ENCODE assay signal across 15 cellular contexts in the genomic region with DNA sequence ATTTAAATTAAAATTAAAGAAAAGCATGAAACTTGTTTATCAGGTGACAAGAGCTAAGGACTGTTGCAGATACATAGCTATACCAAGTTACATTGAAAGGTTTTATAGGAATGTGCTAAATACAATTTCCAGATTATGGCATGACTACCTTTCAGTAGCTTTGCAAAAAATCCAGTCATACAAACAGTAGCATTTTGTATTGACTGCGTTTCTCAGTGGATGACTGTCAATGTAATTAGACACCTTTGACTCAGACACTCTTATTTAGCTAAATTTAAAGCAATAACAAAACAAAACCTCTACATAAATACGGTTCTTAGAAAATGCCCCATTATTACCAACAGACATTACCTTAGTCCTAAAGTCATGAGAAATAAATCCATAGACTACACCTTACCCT.
DNase-seq lines count a peak whose midpoint lies in the region; ATAC-seq, FAIRE-seq and TF ChIP-seq lines count a peak whose summit lies in the region.
"Had no signal": no experiment of that assay in that cellular context is flagged by ENCODE, and none has a peak within 500 bp of the region (broad histone marks: within the 10 kb centered on the region; RNA-seq: fewer than 3 reads in every experiment).

No MANE protein-coding gene starts in this region.

- TF ChIP-seq EP300 in upper lobe of left lung (IDR thresholded peaks at IDR 0.05) = no peak

- H3K4me1 ChIP-seq in PC-3 (ENCODE audit: insufficient read depth, low read length) (peaks cover 21% of the 10 kb centered on the region), BE2C (no peaks in the 10 kb centered on the region), upper lobe of right lung (no peaks in the 10 kb centered on the region), upper lobe of left lung (no peaks in the 10 kb centered on the region)
- H3K4me1 ChIP-seq: A549 had no signal

- H3K36me3 ChIP-seq in PC-3 (ENCODE audit: low read depth, low read length) = no peaks in the 10 kb centered on the region
- no peaks in the 10 kb centered on the region for H3K36me3 ChIP-seq in bronchial epithelial cell (ENCODE audit: control insufficient read depth, insufficient read depth, low read length)
- no peaks in the 10 kb centered on the region for H3K36me3 ChIP-seq in BE2C
- no peaks in the 10 kb centered on the region for H3K36me3 ChIP-seq in upper lobe of right lung
- H3K36me3 ChIP-seq in upper lobe of left lung = no peaks in the 10 kb centered on the region

- H3K27me3 ChIP-seq in PC-3 (ENCODE audit: low read length) (no peaks in the 10 kb centered on the region), bronchial epithelial cell (ENCODE audit: control insufficient read depth, insufficient read depth, low read length) (no peaks in the 10 kb centered on the region), BE2C (no peaks in the 10 kb centered on the region), upper lobe of right lung (no peaks in the 10 kb centered on the region), upper lobe of left lung (no peaks in the 10 kb centered on the region)

- intact Hi-C loops in PC-3 (cut with micrococcal nuclease) (no loop called here), upper lobe of right lung (cut with DNase I) (no loop called here)

- H3K9me3 ChIP-seq in PC-3 (ENCODE audit: low read length) (no peaks in the 10 kb centered on the region), BE2C (no peaks in the 10 kb centered on the region), upper lobe of right lung (no peaks in the 10 kb centered on the region), upper lobe of left lung (no peaks in the 10 kb centered on the region)
- H3K9me3 ChIP-seq: A549 had no signal

- no peaks in the 10 kb centered on the region for H3K79me2 ChIP-seq in PC-3 (ENCODE audit: low read length)

- POLR2A ChIA-PET in PC-3 (lab: Charles Lee; ENCODE audit: unreplicated experiment) = no interaction called here

- H2AFZ ChIP-seq in PC-3 (ENCODE audit: low read length) = no peak overlapping the region
- H2AFZ ChIP-seq: GM23248 had no signal

- TF ChIP-seq POLR2A in upper lobe of left lung (IDR thresholded peaks at IDR 0.05) = no peak

- peak; percentile 31 for DNase-seq in ELR (ENCODE audit: low read depth)
- DNase-seq in HCEC 1CT = peak; percentile 41
- DNase-seq in PC-3 = peak; percentile 37
- peak; percentile 53 for DNase-seq in bronchial epithelial cell (ENCODE audit: low read depth)
- DNase-seq in globus pallidus (ENCODE audit: low spot score) = no peak
- no peak for DNase-seq in BE2C
- no peak for DNase-seq in upper lobe of right lung
- DNase-seq in upper lobe of left lung = no peak
- DNase-seq: CD8-positive, alpha-beta T cell; COR-L47; GM23248; H7; IMR-90 had no signal

- H3K4me3 ChIP-seq in PC-3 (ENCODE audit: low read length) = no peak overlapping the region
- no peak overlapping the region for H3K4me3 ChIP-seq in bronchial epithelial cell (ENCODE audit: low read depth, low read length)
- no peak overlapping the region for H3K4me3 ChIP-seq in BE2C (ENCODE audit: low read depth, low read length)
- H3K4me3 ChIP-seq in upper lobe of right lung = no peak overlapping the region
- no peak overlapping the region for H3K4me3 ChIP-seq in upper lobe of left lung
- H3K4me3 ChIP-seq: A549, GM23248 had no signal

- TF ChIP-seq CTCF in PC-3 (conservative IDR thresholded peaks at IDR 0.05; ENCODE audit: low read depth, low read length) (no peak), bronchial epithelial cell (IDR thresholded peaks at IDR 0.05; ENCODE audit: insufficient read depth, low read length, severe bottlenecking) (no peak), BE2C (IDR thresholded peaks at IDR 0.05; ENCODE audit: low read depth, low read length) (no peak), upper lobe of right lung (IDR thresholded peaks at IDR 0.05) (no peak), upper lobe of left lung (IDR thresholded peaks at IDR 0.05) (no peak)

- ATAC-seq in PC-3 (peak; percentile 54), upper lobe of right lung (no peak), upper lobe of left lung (ENCODE audit: low FRiP score in 2 of 2) (no peak)
- ATAC-seq: A549; CD8-positive, alpha-beta T cell had no signal

- H3K27ac ChIP-seq in PC-3 (ENCODE audit: low read length) (no peak overlapping the region), upper lobe of right lung (no peak overlapping the region), upper lobe of left lung (no peak overlapping the region)
- H3K27ac ChIP-seq: A549, GM23248 had no signal

- 92 to 97% methylated on average over 2 of the region's 2 CpGs for WGBS in upper lobe of left lung, 2 donors

- no peak overlapping the region for H3K9ac ChIP-seq in PC-3 (ENCODE audit: low read length)
- H3K9ac ChIP-seq: GM23248 had no signal

- no peaks in the 10 kb centered on the region for H3K9me2 ChIP-seq in PC-3 (replicated peaks; ENCODE audit: low read length)

- H4K20me1 ChIP-seq in PC-3 (ENCODE audit: low read length) = no peaks in the 10 kb centered on the region

- no peak overlapping the region for H3K4me2 ChIP-seq in PC-3 (ENCODE audit: low read length)
- H3K4me2 ChIP-seq: A549 had no signal

- no peaks in the 10 kb centered on the region for H3F3A ChIP-seq in PC-3 (ENCODE audit: low read length, unreplicated experiment)

- BruUV-seq in PC-3 (replicated peaks; lab: Mats Ljungman, UMichigan) = no TSS peak

- CTCF ChIA-PET in PC-3 (lab: Charles Lee) = no interaction called here

- FAIRE-seq in bronchial epithelial cell (lab: Jason Lieb, UNC) = no peak
- FAIRE-seq: A549, GM18507 had no signal

Comparison
In these comparisons a context has a peak if more than half of its experiments do, and no peak if none do; other contexts are left out.
1. DNase-seq: peak in ELR (single experiment), HCEC 1CT (single experiment), PC-3 (single experiment) and bronchial epithelial cell (single experiment); none in globus pallidus (single experiment), BE2C (single experiment), upper lobe of right lung (single experiment) and upper lobe of left lung (0 of 2).